ENCODE assay signal across 14 cellular contexts in the genomic region with DNA sequence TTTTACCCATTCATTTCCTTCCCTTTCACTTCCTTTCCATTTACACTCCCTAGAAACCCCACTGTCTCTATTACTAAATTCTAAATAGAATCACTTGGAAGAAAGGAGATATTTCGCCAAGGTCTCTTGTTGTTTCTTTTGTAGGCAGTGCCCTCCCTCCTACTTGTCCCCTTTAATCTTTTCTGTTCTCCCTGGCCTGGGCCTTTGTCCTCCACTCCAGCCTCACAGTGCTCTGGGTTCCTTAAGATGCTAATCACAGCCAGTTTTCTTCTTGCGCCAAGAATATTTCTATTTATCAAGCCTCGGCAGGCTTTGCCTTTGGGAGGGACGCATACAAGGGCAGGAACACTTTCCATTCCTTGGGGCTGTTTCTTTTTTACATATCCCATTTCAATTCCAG.
DNase-seq lines count a peak whose midpoint lies in the region; ATAC-seq and TF ChIP-seq lines count a peak whose summit lies in the region.
"Had no signal": no experiment of that assay in that cellular context is flagged by ENCODE, and none has a peak within 500 bp of the region (broad histone marks: within the 10 kb centered on the region; RNA-seq: fewer than 3 reads in every experiment).

No MANE protein-coding gene starts in this region.

- H3K27ac Mint-ChIP-seq in neural progenitor cell, result peak overlapping the region; percentile 76
- H3K27ac Mint-ChIP-seq in activated CD4-positive, alpha-beta memory T cell treated with anti-CD3 and anti-CD28 coated beads for 36 hours, result no peak overlapping the region
- H3K27ac Mint-ChIP-seq in activated CD8-positive, alpha-beta memory T cell treated with anti-CD3 and anti-CD28 coated beads, Interleukin-2, amount 10 ng/mL, durations not matched to agents 7 days and 5 days, result no peak overlapping the region
- H3K27ac Mint-ChIP-seq: CD4-positive, alpha-beta memory T cell had no signal

- ATAC-seq in HG03108 (IDR thresholded peaks at IDR 0.05; ENCODE audit: unreplicated experiment), result no peak
- no peak for ATAC-seq in activated CD8-positive, alpha-beta memory T cell treated with anti-CD3 and anti-CD28 coated beads, Interleukin-2, amount 10 ng/mL, durations not matched to agents 7 days and 5 days

- H4K20me1 ChIP-seq in neural progenitor cell (ENCODE audit: low read depth), result peaks cover 4% of the 10 kb centered on the region

- no peaks in the 10 kb centered on the region for H3K79me2 ChIP-seq in neural progenitor cell (ENCODE audit: low read depth)

- peaks cover 20% of the 10 kb centered on the region for H3F3A ChIP-seq in neural progenitor cell (ENCODE audit: low read depth)

- DNase-seq in G401 (ENCODE audit: low spot score) (peak; percentile 16), caudate nucleus (lab: John Stamatoyannopoulos, UW) (peak in 13 of 61 donors; percentile 4 to 57 (median 12)), hippocampal formation (lab: John Stamatoyannopoulos, UW) (peak; percentile 19 to 42), neural progenitor cell (ENCODE audit: low spot score) (peak; percentile 69), NCI-H2227 treated with DMSO at 0.1 percent for 48 hours (lab: John Stamatoyannopoulos, UW) (no peak)
- DNase-seq in activated CD4-positive, alpha-beta memory T cell treated with anti-CD3 and anti-CD28 coated beads for 36 hours, result no peak
- DNase-seq in activated CD8-positive, alpha-beta memory T cell treated with anti-CD3 and anti-CD28 coated beads, Interleukin-2, amount 10 ng/mL, durations not matched to agents 7 days and 5 days, result no peak
- DNase-seq: BE2C; CD4-positive, alpha-beta memory T cell; DMS79 had no signal

- H3K4me3 Mint-ChIP-seq in neural progenitor cell, result peak overlapping the region; percentile 5
- H3K4me3 Mint-ChIP-seq in activated CD4-positive, alpha-beta memory T cell treated with anti-CD3 and anti-CD28 coated beads for 36 hours, result no peak overlapping the region
- H3K4me3 Mint-ChIP-seq in activated CD8-positive, alpha-beta memory T cell treated with anti-CD3 and anti-CD28 coated beads, Interleukin-2, amount 10 ng/mL, durations not matched to agents 7 days and 5 days, result no peak overlapping the region
- H3K4me3 Mint-ChIP-seq: CD4-positive, alpha-beta memory T cell had no signal

- peak overlapping the region; percentile 28 for H3K4me3 ChIP-seq in neural progenitor cell
- H3K4me3 ChIP-seq: HAP-1 had no signal

- no peaks in the 10 kb centered on the region for H3K9me3 ChIP-seq in neural progenitor cell (ENCODE audit: low read depth)
- H3K9me3 ChIP-seq: BE2C, HAP-1 had no signal

- TF ChIP-seq CTCF in neural progenitor cell (IDR thresholded peaks at IDR 0.05), result no peak

- intact Hi-C loops in activated CD4-positive, alpha-beta memory T cell treated with anti-CD3 and anti-CD28 coated beads for 36 hours (cut with micrococcal nuclease), result no loop called here

- CTCF ChIA-PET in activated CD4-positive, alpha-beta memory T cell treated with anti-CD3 and anti-CD28 coated beads for 36 hours (lab: Charles Lee), result no interaction called here
- CTCF ChIA-PET in activated CD8-positive, alpha-beta memory T cell treated with anti-CD3 and anti-CD28 coated beads, Interleukin-2, amount 10 ng/mL, durations not matched to agents 7 days and 5 days (lab: Charles Lee), result no interaction called here

- H3K9me3 Mint-ChIP-seq in neural progenitor cell, result peaks cover 2% of the 10 kb centered on the region
- no peaks in the 10 kb centered on the region for H3K9me3 Mint-ChIP-seq in activated CD4-positive, alpha-beta memory T cell treated with anti-CD3 and anti-CD28 coated beads for 36 hours
- peaks cover 6% of the 10 kb centered on the region for H3K9me3 Mint-ChIP-seq in activated CD8-positive, alpha-beta memory T cell treated with anti-CD3 and anti-CD28 coated beads, Interleukin-2, amount 10 ng/mL, durations not matched to agents 7 days and 5 days (ENCODE audit: low read depth)

- POLR2A ChIA-PET in activated CD4-positive, alpha-beta memory T cell treated with anti-CD3 and anti-CD28 coated beads for 36 hours (lab: Charles Lee), result no interaction called here

- H3K4me1 Mint-ChIP-seq in neural progenitor cell, result peaks cover 45% of the 10 kb centered on the region
- no peaks in the 10 kb centered on the region for H3K4me1 Mint-ChIP-seq in activated CD4-positive, alpha-beta memory T cell treated with anti-CD3 and anti-CD28 coated beads for 36 hours (ENCODE audit: low read depth)
- H3K4me1 Mint-ChIP-seq in activated CD8-positive, alpha-beta memory T cell treated with anti-CD3 and anti-CD28 coated beads, Interleukin-2, amount 10 ng/mL, durations not matched to agents 7 days and 5 days, result no peaks in the 10 kb centered on the region
- H3K4me1 Mint-ChIP-seq: CD4-positive, alpha-beta memory T cell had no signal

- no peaks in the 10 kb centered on the region for H3K36me3 ChIP-seq in neural progenitor cell
- H3K36me3 ChIP-seq: BE2C, HAP-1 had no signal

- H3K27ac ChIP-seq in caudate nucleus (ENCODE audit: low read depth, low read length) (peak overlapping the region; percentile 52), neural progenitor cell (no peak overlapping the region)
- H3K27ac ChIP-seq: C4-2B, HL-60 had no signal

- in situ Hi-C loops in G401 (cut with HindIII; ENCODE audit: low sequenced_read_pairs), result no loop called here

- H3K4me1 ChIP-seq in neural progenitor cell, result peaks cover 29% of the 10 kb centered on the region
- H3K4me1 ChIP-seq: BE2C, HAP-1 had no signal

- no peak overlapping the region for H2AFZ ChIP-seq in neural progenitor cell (replicated peaks)

- H3K27me3 Mint-ChIP-seq in neural progenitor cell (ENCODE audit: insufficient read depth, low read depth), result peaks cover 5% of the 10 kb centered on the region
- H3K27me3 Mint-ChIP-seq in activated CD4-positive, alpha-beta memory T cell treated with anti-CD3 and anti-CD28 coated beads for 36 hours, result no peaks in the 10 kb centered on the region
- no peaks in the 10 kb centered on the region for H3K27me3 Mint-ChIP-seq in activated CD8-positive, alpha-beta memory T cell treated with anti-CD3 and anti-CD28 coated beads, Interleukin-2, amount 10 ng/mL, durations not matched to agents 7 days and 5 days
- H3K27me3 Mint-ChIP-seq: CD4-positive, alpha-beta memory T cell had no signal

- peak overlapping the region; percentile 67 for H3K4me2 ChIP-seq in neural progenitor cell

- H3K27me3 ChIP-seq in neural progenitor cell, result no peaks in the 10 kb centered on the region
- H3K27me3 ChIP-seq: BE2C had no signal

- H3K36me3 Mint-ChIP-seq in neural progenitor cell, result no peaks in the 10 kb centered on the region
- H3K36me3 Mint-ChIP-seq in activated CD4-positive, alpha-beta memory T cell treated with anti-CD3 and anti-CD28 coated beads for 36 hours, result no peaks in the 10 kb centered on the region
- H3K36me3 Mint-ChIP-seq in activated CD8-positive, alpha-beta memory T cell treated with anti-CD3 and anti-CD28 coated beads, Interleukin-2, amount 10 ng/mL, durations not matched to agents 7 days and 5 days, result no peaks in the 10 kb centered on the region
- H3K36me3 Mint-ChIP-seq: CD4-positive, alpha-beta memory T cell had no signal

- H3K9ac ChIP-seq in neural progenitor cell, result no peak overlapping the region

Comparison
In these comparisons a context has a peak if more than half of its experiments do, and no peak if none do; other contexts are left out.
1. DNase-seq: peak in G401 (single experiment), hippocampal formation (2 of 2) and neural progenitor cell (single experiment); none in NCI-H2227 treated with DMSO at 0.1 percent for 48 hours (single experiment), activated CD4-positive, alpha-beta memory T cell treated with anti-CD3 and anti-CD28 coated beads for 36 hours (single experiment) and activated CD8-positive, alpha-beta memory T cell treated with anti-CD3 and anti-CD28 coated beads, Interleukin-2, amount 10 ng/mL, durations not matched to agents 7 days and 5 days (single experiment).